In the genomic region with DNA sequence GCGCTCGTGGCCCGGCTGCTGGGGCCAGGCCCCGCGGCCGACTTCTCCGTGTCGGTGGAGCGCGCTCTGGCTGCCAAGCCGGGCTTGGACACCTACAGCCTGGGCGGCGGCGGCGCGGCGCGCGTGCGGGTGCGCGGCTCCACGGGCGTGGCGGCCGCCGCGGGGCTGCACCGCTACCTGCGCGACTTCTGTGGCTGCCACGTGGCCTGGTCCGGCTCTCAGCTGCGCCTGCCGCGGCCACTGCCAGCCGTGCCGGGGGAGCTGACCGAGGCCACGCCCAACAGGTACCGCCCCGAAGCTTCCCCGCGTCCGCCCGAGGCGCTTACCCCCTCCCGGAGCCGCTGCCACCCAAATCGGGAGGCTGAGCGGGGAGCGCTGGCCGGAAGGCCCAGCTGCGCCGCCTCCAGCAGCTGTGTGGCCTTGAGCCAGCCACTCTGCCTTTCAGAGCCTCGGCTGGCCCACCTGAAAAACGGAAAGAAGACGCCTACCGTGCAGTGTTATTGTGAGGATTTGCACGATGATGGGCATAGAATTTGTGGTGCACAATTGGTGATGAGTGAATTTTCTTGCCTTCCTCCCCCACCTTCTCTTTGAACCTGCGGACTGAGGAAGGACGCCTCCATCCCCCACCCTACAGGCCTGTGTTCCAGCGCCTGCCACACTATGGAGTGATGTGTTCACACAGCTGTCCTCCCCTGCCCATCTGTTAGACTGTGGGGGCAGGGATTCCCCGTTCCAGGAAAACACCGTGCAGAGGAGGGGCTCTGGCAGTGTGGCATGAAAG, we compare ENCODE assay signal across 8 cellular contexts. TPM values are rescaled to one million over a fixed set of nuclear protein-coding genes. Genes with fewer than 3 reads are reported as not detected.
DNase-seq lines count a peak whose midpoint lies in the region; ATAC-seq, FAIRE-seq and TF ChIP-seq lines count a peak whose summit lies in the region.

No MANE protein-coding gene starts in this region.

- H2AFZ ChIP-seq in HepG2 (ENCODE audit: low read length): no peak overlapping the region

- peak; percentile 80 for TF ChIP-seq RAD21 in HepG2 (CRISPR knock-in tag; IDR thresholded peaks at IDR 0.05)

- H3K4me3 Mint-ChIP-seq in dendritic cell treated with granulocyte-macrophage colony-stimulating factor and Interleukin-4, amounts not matched to agents 40 ng/mL and 50 ng/mL, for 4 days: peak overlapping the region; percentile 93

- TF ChIP-seq CTCF in HepG2 (CRISPR knock-in tag; IDR thresholded peaks at IDR 0.05): peak; percentile 36; the same call in 1 of the 2 replicates

- H3K9me3 Mint-ChIP-seq in dendritic cell treated with granulocyte-macrophage colony-stimulating factor and Interleukin-4, amounts not matched to agents 40 ng/mL and 50 ng/mL, for 4 days: no peaks in the 10 kb centered on the region

- no peak for FAIRE-seq in HepG2 (lab: Jason Lieb, UNC)

- TF ChIP-seq POLR2A in GM18951 (IDR thresholded peaks at IDR 0.05; ENCODE audit: extremely low read depth, insufficient read depth, insufficient read length): peak; percentile 55
- peak; percentile 37 to 47; a peak in 2 of 4 replicates for TF ChIP-seq POLR2A in HepG2 (IDR thresholded peaks at IDR 0.05; ENCODE audit: insufficient read depth in 1 of 2, low read depth in 2 of 2, low read length in 2 of 2)

- peak overlapping the region; percentile 93 for H3K27ac Mint-ChIP-seq in dendritic cell treated with granulocyte-macrophage colony-stimulating factor and Interleukin-4, amounts not matched to agents 40 ng/mL and 50 ng/mL, for 4 days

- peaks cover 61% of the 10 kb centered on the region for H3K36me3 Mint-ChIP-seq in dendritic cell treated with granulocyte-macrophage colony-stimulating factor and Interleukin-4, amounts not matched to agents 40 ng/mL and 50 ng/mL, for 4 days (ENCODE audit: low read depth)

- CTCF ChIA-PET in HepG2 (lab: Yijun Ruan, JAX; ENCODE audit: low intra/inter-chr PET ratio, low total read pairs): no interaction called here

- TF ChIP-seq EP300 in HepG2 (IDR thresholded peaks at IDR 0.05; ENCODE audit: low read depth in 2 of 2, low read length in 2 of 2) (no peak), HepG2 (CRISPR knock-in tag; IDR thresholded peaks at IDR 0.05; ENCODE audit: borderline replicate concordance) (peak; percentile 79)

- peak; percentile 45 for ATAC-seq in HG03135 (IDR thresholded peaks at IDR 0.05; ENCODE audit: unreplicated experiment)
- ATAC-seq in HepG2: peak; percentile 69

- H3K4me1 Mint-ChIP-seq in dendritic cell treated with granulocyte-macrophage colony-stimulating factor and Interleukin-4, amounts not matched to agents 40 ng/mL and 50 ng/mL, for 4 days (ENCODE audit: low read depth): peaks cover 50% of the 10 kb centered on the region

- H3K79me2 ChIP-seq in HepG2 (ENCODE audit: insufficient read depth, low read length): peaks cover 13% of the 10 kb centered on the region

- peak overlapping the region; percentile 54 to 72 (median 66) for H3K4me3 ChIP-seq in HepG2 (replicated peaks in 1 of 3; ENCODE audit: insufficient read depth in 1 of 3, low read depth in 2 of 3, low read length in 3 of 3)

- H3K9ac ChIP-seq in HepG2 (ENCODE audit: insufficient read depth, low read depth, low read length): peak overlapping the region; percentile 83

- POLR2A ChIA-PET in HepG2 (lab: Yijun Ruan, JAX): interaction anchor here (0.7 to 4.2 kb wide), 28 partner anchors 9 to 262 kb away, joined by 3 to 68 read pairs (median 6); a partner anchor contains a TSS

- peak; percentile 86 to 87 for DNase-seq in AML-193 (lab: John Stamatoyannopoulos, UW)
- DNase-seq in NCI-H446 treated with DMSO at 0.1 percent for 48 hours (lab: John Stamatoyannopoulos, UW): peak; percentile 26
- peak; percentile 83 for DNase-seq in activated CD4-positive, alpha-beta T cell treated with anti-CD3 and anti-CD28 coated beads for 48 hours
- peak; percentile 86 for DNase-seq in HepG2 (ENCODE audit: low spot score)
- DNase-seq in stimulated activated CD4-positive, alpha-beta T cell treated with anti-CD3 and anti-CD28 coated beads, Interleukin-4, amount 100 ng/mL, for 1 hour: peak; percentile 76

- intact Hi-C loops in dendritic cell treated with granulocyte-macrophage colony-stimulating factor and Interleukin-4, amounts not matched to agents 40 ng/mL and 50 ng/mL, for 4 days (cut with micrococcal nuclease): no loop called here
- intact Hi-C loops in HepG2 (cut with micrococcal nuclease; ENCODE audit: unreplicated experiment): no loop called here

- in situ Hi-C loops in GM18951 (cut with MboI; ENCODE audit: low sequenced_read_pairs, unreplicated experiment) (no loop called here), HepG2 (cut with HindIII; ENCODE audit: extremely low pct_ligation_motif_present, low pct_unique_long_range_greater_than_20kb) (no loop called here)

- TSS peak; percentile 45 for BruUV-seq in HepG2 (replicated peaks; lab: Mats Ljungman, UMichigan)

- WGBS in HepG2 (ENCODE audit: low lambda C conversion rate): under 1% methylated on average over 22 of the region's 65 CpGs

- H4K20me1 ChIP-seq in HepG2 (ENCODE audit: insufficient read depth, low read length): no peaks in the 10 kb centered on the region

- peaks cover 3 to 5% of the 10 kb centered on the region in 2 experiments; a peak in 1 of 5 replicates for H3K36me3 ChIP-seq in HepG2 (replicated peaks in 1 of 2; ENCODE audit: control insufficient read depth in 1 of 2, insufficient read depth in 2 of 2, low read length in 2 of 2)

- H3K27ac ChIP-seq in HepG2 (ENCODE audit: extremely low read length, insufficient read depth, low read length): peak overlapping the region; percentile 79

- H3K27me3 ChIP-seq in HepG2 (ENCODE audit: control insufficient read depth in 1 of 2, insufficient read depth in 2 of 2, low read length in 2 of 2): no peaks in the 10 kb centered on the region

- H3K4me2 ChIP-seq in HepG2 (ENCODE audit: low read depth, low read length): peak overlapping the region; percentile 99

- H3K9me3 ChIP-seq in HepG2 (ENCODE audit: low read length): no peaks in the 10 kb centered on the region

- H3K4me1 ChIP-seq in HepG2 (ENCODE audit: insufficient read depth, low read length): peaks cover 62% of the 10 kb centered on the region

- no peaks in the 10 kb centered on the region for H3K27me3 Mint-ChIP-seq in dendritic cell treated with granulocyte-macrophage colony-stimulating factor and Interleukin-4, amounts not matched to agents 40 ng/mL and 50 ng/mL, for 4 days

RNA-seq across cellular contexts. Expression of a gene that starts 0.5 kb away (rescaled TPM):
- 13.1 and 40.1 TPM in 2 replicates for total RNA-seq in HepG2 (2016; rRNA removed; fragmentation: Illumina TruSeq; extraction: Trizol)
- total RNA-seq in HepG2 (2016; cell fraction: cytosol; rRNA removed; fragmentation: Illumina TruSeq; extraction: Trizol; ENCODE audit: low read depth): 11.7 and 11.8 TPM in 2 replicates
- 11.6 and 40.3 TPM in 2 replicates for total RNA-seq in HepG2 (2016; cell fraction: insoluble cytoplasmic fraction; rRNA removed; fragmentation: Illumina TruSeq; extraction: Trizol)
- total RNA-seq in HepG2 (2016; cell fraction: membrane; rRNA removed; fragmentation: Illumina TruSeq; extraction: Trizol): 16.4 and 17.9 TPM in 2 replicates
- 46.8 and 52.2 TPM in 2 replicates for total RNA-seq in HepG2 (2016; cell fraction: nucleus; rRNA removed; fragmentation: Illumina TruSeq; extraction: Trizol)
- 28.2 and 29.4 TPM in 2 replicates for polyA plus RNA-seq in HepG2 (2011; rRNA removed)
- 19.2 and 36.3 TPM in 2 replicates for polyA plus RNA-seq in HepG2 (2011; cell fraction: cytosol; rRNA removed)
- 76.6 and 98.9 TPM in 2 replicates for polyA plus RNA-seq in HepG2 (2011; cell fraction: nucleus; rRNA removed)
- 20.7 and 21.0 TPM in 2 replicates for polyA plus RNA-seq in HepG2 (2012)
- 8.0 and 8.6 TPM in 2 replicates for polyA plus RNA-seq in HepG2 (2016; cell fraction: cytosol; fragmentation: Illumina TruSeq; extraction: Trizol; ENCODE audit: low read depth)
- 12.0 and 16.4 TPM in 2 replicates for polyA plus RNA-seq in HepG2 (2016; cell fraction: insoluble cytoplasmic fraction; fragmentation: Illumina TruSeq; extraction: Trizol; ENCODE audit: low read depth)
- polyA plus RNA-seq in HepG2 (2016; cell fraction: membrane; fragmentation: Illumina TruSeq; extraction: Trizol; ENCODE audit: low read depth): 11.8 and 12.2 TPM in 2 replicates
- polyA plus RNA-seq in HepG2 (2016; cell fraction: nucleus; fragmentation: Illumina TruSeq; extraction: Trizol; ENCODE audit: insufficient read depth, low read depth): 83.1 and 85.8 TPM in 2 replicates
- 23.9 and 52.5 TPM in 2 replicates for polyA minus RNA-seq in HepG2 (2011; rRNA and poly(A)+ RNA removed; ENCODE audit: low replicate concordance)
- polyA minus RNA-seq in HepG2 (2011; cell fraction: cytosol; rRNA and poly(A)+ RNA removed): 17.1 and 17.5 TPM in 2 replicates
- polyA minus RNA-seq in HepG2 (2011; cell fraction: nucleus; rRNA and poly(A)+ RNA removed): 31.7 and 32.4 TPM in 2 replicates

RNA-seq across cellular contexts. Expression of a gene that starts 16.2 kb away (rescaled TPM):
- 0.77 and 0.93 TPM in 2 replicates for total RNA-seq in HepG2 (2016; rRNA removed; fragmentation: Illumina TruSeq; extraction: Trizol)
- total RNA-seq in HepG2 (2016; cell fraction: cytosol; rRNA removed; fragmentation: Illumina TruSeq; extraction: Trizol; ENCODE audit: low read depth): 0.88 and 1.6 TPM in 2 replicates
- total RNA-seq in HepG2 (2016; cell fraction: insoluble cytoplasmic fraction; rRNA removed; fragmentation: Illumina TruSeq; extraction: Trizol): 1.00 and 1.1 TPM in 2 replicates
- 0.71 and 0.90 TPM in 2 replicates for total RNA-seq in HepG2 (2016; cell fraction: membrane; rRNA removed; fragmentation: Illumina TruSeq; extraction: Trizol)
- 0.53 and 1.1 TPM in 2 replicates for total RNA-seq in HepG2 (2016; cell fraction: nucleus; rRNA removed; fragmentation: Illumina TruSeq; extraction: Trizol)
- 0.34 and 0.54 TPM in 2 replicates for polyA plus RNA-seq in HepG2 (2011; rRNA removed)
- 0.22 and 0.75 TPM in 2 replicates for polyA plus RNA-seq in HepG2 (2011; cell fraction: cytosol; rRNA removed)
- polyA plus RNA-seq in HepG2 (2011; cell fraction: nucleus; rRNA removed): 2.1 and 2.9 TPM in 2 replicates
- polyA plus RNA-seq in HepG2 (2012): 3.1 and 4.6 TPM in 2 replicates
- 0.66 and 0.93 TPM in 2 replicates for polyA plus RNA-seq in HepG2 (2016; cell fraction: cytosol; fragmentation: Illumina TruSeq; extraction: Trizol; ENCODE audit: low read depth)
- polyA plus RNA-seq in HepG2 (2016; cell fraction: insoluble cytoplasmic fraction; fragmentation: Illumina TruSeq; extraction: Trizol; ENCODE audit: low read depth): 0.40 and 0.55 TPM in 2 replicates
- polyA plus RNA-seq in HepG2 (2016; cell fraction: membrane; fragmentation: Illumina TruSeq; extraction: Trizol; ENCODE audit: low read depth): 0.49 TPM in 2 replicates
- 1.3 and 1.4 TPM in 2 replicates for polyA plus RNA-seq in HepG2 (2016; cell fraction: nucleus; fragmentation: Illumina TruSeq; extraction: Trizol; ENCODE audit: insufficient read depth, low read depth)
- 0.94 and 1.4 TPM in 2 replicates for polyA minus RNA-seq in HepG2 (2011; rRNA and poly(A)+ RNA removed; ENCODE audit: low replicate concordance)
- 0.62 and 0.89 TPM in 2 replicates for polyA minus RNA-seq in HepG2 (2011; cell fraction: cytosol; rRNA and poly(A)+ RNA removed)
- 1.2 and 1.3 TPM in 2 replicates for polyA minus RNA-seq in HepG2 (2011; cell fraction: nucleus; rRNA and poly(A)+ RNA removed)

RNA-seq across cellular contexts. Expression of a gene that starts 25.4 kb away (rescaled TPM):
- total RNA-seq in HepG2 (2016; rRNA removed; fragmentation: Illumina TruSeq; extraction: Trizol): 90.7 and 115 TPM in 2 replicates
- total RNA-seq in HepG2 (2016; cell fraction: cytosol; rRNA removed; fragmentation: Illumina TruSeq; extraction: Trizol; ENCODE audit: low read depth): 22.2 and 24.7 TPM in 2 replicates
- 99.1 and 105 TPM in 2 replicates for total RNA-seq in HepG2 (2016; cell fraction: insoluble cytoplasmic fraction; rRNA removed; fragmentation: Illumina TruSeq; extraction: Trizol)
- 64.5 and 68.5 TPM in 2 replicates for total RNA-seq in HepG2 (2016; cell fraction: membrane; rRNA removed; fragmentation: Illumina TruSeq; extraction: Trizol)
- total RNA-seq in HepG2 (2016; cell fraction: nucleus; rRNA removed; fragmentation: Illumina TruSeq; extraction: Trizol): 102 and 126 TPM in 2 replicates
- polyA plus RNA-seq in HepG2 (2011; rRNA removed): 125 and 158 TPM in 2 replicates
- polyA plus RNA-seq in HepG2 (2011; cell fraction: cytosol; rRNA removed): 60.6 and 76.3 TPM in 2 replicates
- 464 and 551 TPM in 2 replicates for polyA plus RNA-seq in HepG2 (2011; cell fraction: nucleus; rRNA removed)
- 189 and 231 TPM in 2 replicates for polyA plus RNA-seq in HepG2 (2012)
- polyA plus RNA-seq in HepG2 (2016; cell fraction: cytosol; fragmentation: Illumina TruSeq; extraction: Trizol; ENCODE audit: low read depth): 24.2 and 25.6 TPM in 2 replicates
- polyA plus RNA-seq in HepG2 (2016; cell fraction: insoluble cytoplasmic fraction; fragmentation: Illumina TruSeq; extraction: Trizol; ENCODE audit: low read depth): 120 and 149 TPM in 2 replicates
- polyA plus RNA-seq in HepG2 (2016; cell fraction: membrane; fragmentation: Illumina TruSeq; extraction: Trizol; ENCODE audit: low read depth): 59.9 and 61.3 TPM in 2 replicates
- 256 and 260 TPM in 2 replicates for polyA plus RNA-seq in HepG2 (2016; cell fraction: nucleus; fragmentation: Illumina TruSeq; extraction: Trizol; ENCODE audit: insufficient read depth, low read depth)
- polyA minus RNA-seq in HepG2 (2011; rRNA and poly(A)+ RNA removed; ENCODE audit: low replicate concordance): 127 and 141 TPM in 2 replicates
- polyA minus RNA-seq in HepG2 (2011; cell fraction: cytosol; rRNA and poly(A)+ RNA removed): 69.1 and 69.4 TPM in 2 replicates
- polyA minus RNA-seq in HepG2 (2011; cell fraction: nucleus; rRNA and poly(A)+ RNA removed): 69.1 and 80.1 TPM in 2 replicates

RNA-seq across cellular contexts. Expression of a gene that starts 30.3 kb away (rescaled TPM):
- total RNA-seq in HepG2 (2016; rRNA removed; fragmentation: Illumina TruSeq; extraction: Trizol): 38.9 and 40.2 TPM in 2 replicates
- total RNA-seq in HepG2 (2016; cell fraction: cytosol; rRNA removed; fragmentation: Illumina TruSeq; extraction: Trizol; ENCODE audit: low read depth): 28.0 and 30.5 TPM in 2 replicates
- 37.2 and 39.5 TPM in 2 replicates for total RNA-seq in HepG2 (2016; cell fraction: insoluble cytoplasmic fraction; rRNA removed; fragmentation: Illumina TruSeq; extraction: Trizol)
- total RNA-seq in HepG2 (2016; cell fraction: membrane; rRNA removed; fragmentation: Illumina TruSeq; extraction: Trizol): 34.6 and 39.3 TPM in 2 replicates
- 34.5 and 44.1 TPM in 2 replicates for total RNA-seq in HepG2 (2016; cell fraction: nucleus; rRNA removed; fragmentation: Illumina TruSeq; extraction: Trizol)
- 74.4 and 85.4 TPM in 2 replicates for polyA plus RNA-seq in HepG2 (2011; rRNA removed)
- 53.2 and 55.1 TPM in 2 replicates for polyA plus RNA-seq in HepG2 (2011; cell fraction: cytosol; rRNA removed)
- 173 and 195 TPM in 2 replicates for polyA plus RNA-seq in HepG2 (2011; cell fraction: nucleus; rRNA removed)
- 41.9 and 49.7 TPM in 2 replicates for polyA plus RNA-seq in HepG2 (2012)
- polyA plus RNA-seq in HepG2 (2016; cell fraction: cytosol; fragmentation: Illumina TruSeq; extraction: Trizol; ENCODE audit: low read depth): 14.9 and 18.6 TPM in 2 replicates
- 55.1 and 57.7 TPM in 2 replicates for polyA plus RNA-seq in HepG2 (2016; cell fraction: insoluble cytoplasmic fraction; fragmentation: Illumina TruSeq; extraction: Trizol; ENCODE audit: low read depth)
- polyA plus RNA-seq in HepG2 (2016; cell fraction: membrane; fragmentation: Illumina TruSeq; extraction: Trizol; ENCODE audit: low read depth): 24.6 and 25.0 TPM in 2 replicates
- 99.9 and 109 TPM in 2 replicates for polyA plus RNA-seq in HepG2 (2016; cell fraction: nucleus; fragmentation: Illumina TruSeq; extraction: Trizol; ENCODE audit: insufficient read depth, low read depth)
- polyA minus RNA-seq in HepG2 (2011; rRNA and poly(A)+ RNA removed; ENCODE audit: low replicate concordance): 81.6 and 104 TPM in 2 replicates
- 29.7 and 33.3 TPM in 2 replicates for polyA minus RNA-seq in HepG2 (2011; cell fraction: cytosol; rRNA and poly(A)+ RNA removed)
- 50.6 and 76.5 TPM in 2 replicates for polyA minus RNA-seq in HepG2 (2011; cell fraction: nucleus; rRNA and poly(A)+ RNA removed)

RNA-seq across cellular contexts. Expression of a gene that starts 41.0 kb away (rescaled TPM):
- 20.1 and 22.4 TPM in 2 replicates for total RNA-seq in HepG2 (2016; rRNA removed; fragmentation: Illumina TruSeq; extraction: Trizol)
- 25.7 and 27.1 TPM in 2 replicates for total RNA-seq in HepG2 (2016; cell fraction: cytosol; rRNA removed; fragmentation: Illumina TruSeq; extraction: Trizol; ENCODE audit: low read depth)
- total RNA-seq in HepG2 (2016; cell fraction: insoluble cytoplasmic fraction; rRNA removed; fragmentation: Illumina TruSeq; extraction: Trizol): 19.5 and 23.7 TPM in 2 replicates
- 36.3 and 38.4 TPM in 2 replicates for total RNA-seq in HepG2 (2016; cell fraction: membrane; rRNA removed; fragmentation: Illumina TruSeq; extraction: Trizol)
- total RNA-seq in HepG2 (2016; cell fraction: nucleus; rRNA removed; fragmentation: Illumina TruSeq; extraction: Trizol): 19.9 and 24.0 TPM in 2 replicates
- 5.5 and 6.5 TPM in 2 replicates for polyA plus RNA-seq in HepG2 (2011; rRNA removed)
- 3.1 and 3.3 TPM in 2 replicates for polyA plus RNA-seq in HepG2 (2011; cell fraction: cytosol; rRNA removed)
- polyA plus RNA-seq in HepG2 (2011; cell fraction: nucleus; rRNA removed): 15.1 and 18.7 TPM in 2 replicates
- polyA plus RNA-seq in HepG2 (2012): 6.5 and 8.5 TPM in 2 replicates
- 36.9 and 41.0 TPM in 2 replicates for polyA plus RNA-seq in HepG2 (2016; cell fraction: cytosol; fragmentation: Illumina TruSeq; extraction: Trizol; ENCODE audit: low read depth)
- polyA plus RNA-seq in HepG2 (2016; cell fraction: insoluble cytoplasmic fraction; fragmentation: Illumina TruSeq; extraction: Trizol; ENCODE audit: low read depth): 31.0 and 31.1 TPM in 2 replicates
- 41.0 and 42.1 TPM in 2 replicates for polyA plus RNA-seq in HepG2 (2016; cell fraction: membrane; fragmentation: Illumina TruSeq; extraction: Trizol; ENCODE audit: low read depth)
- polyA plus RNA-seq in HepG2 (2016; cell fraction: nucleus; fragmentation: Illumina TruSeq; extraction: Trizol; ENCODE audit: insufficient read depth, low read depth): 56.5 and 60.1 TPM in 2 replicates
- polyA minus RNA-seq in HepG2 (2011; rRNA and poly(A)+ RNA removed; ENCODE audit: low replicate concordance): 2.7 and 15.4 TPM in 2 replicates
- polyA minus RNA-seq in HepG2 (2011; cell fraction: cytosol; rRNA and poly(A)+ RNA removed): 1.6 and 2.4 TPM in 2 replicates
- polyA minus RNA-seq in HepG2 (2011; cell fraction: nucleus; rRNA and poly(A)+ RNA removed): 9.1 and 9.4 TPM in 2 replicates

Comparison
In these comparisons a context has a peak if more than half of its experiments do, and no peak if none do; other contexts are left out.
1. Peak in every context shown above with its lines: DNase-seq, ATAC-seq, H3K4me3 ChIP-seq and H3K27ac ChIP-seq.
2. DNase-seq: peak in every context shown above with its lines; median percentile 86 in AML-193; 86 in HepG2; 83 in activated CD4-positive, alpha-beta T cell treated with anti-CD3 and anti-CD28 coated beads for 48 hours; 76 in stimulated activated CD4-positive, alpha-beta T cell treated with anti-CD3 and anti-CD28 coated beads, Interleukin-4, amount 100 ng/mL, for 1 hour; 26 in NCI-H446 treated with DMSO at 0.1 percent for 48 hours.